In the genomic region with DNA sequence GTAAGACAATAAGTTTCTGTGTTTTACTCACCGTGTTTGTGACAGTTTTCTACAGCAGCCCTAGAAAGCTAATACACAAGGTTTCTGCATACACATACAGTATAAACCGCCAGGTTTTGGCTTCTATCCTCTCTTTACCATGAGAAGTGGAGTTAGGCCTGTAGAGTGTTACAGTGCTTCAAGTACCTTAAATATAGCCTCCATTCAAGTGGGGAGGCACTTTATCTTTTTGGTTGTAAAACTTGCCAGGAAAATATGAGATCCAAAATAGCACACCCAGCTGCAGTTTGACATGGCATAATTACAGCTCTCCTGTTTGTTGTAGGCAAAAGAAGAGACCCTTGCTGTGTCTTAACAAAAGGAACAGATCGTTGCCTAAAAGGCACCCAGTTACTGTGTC, we compare ENCODE assay signal across 20 cellular contexts.
"Had no signal": no experiment of that assay in that cellular context is flagged by ENCODE, and none has a peak within 500 bp of the region (broad histone marks: within the 10 kb centered on the region; RNA-seq: fewer than 3 reads in every experiment).

No MANE protein-coding gene starts in this region.

- H3K9me3 ChIP-seq: colonic mucosa, mucosa of descending colon, neutrophil, vagina had no signal

- ATAC-seq: activated CD8-positive, alpha-beta T cell treated with anti-CD3 and anti-CD28 coated beads for 36 hours; activated naive CD4-positive, alpha-beta T cell treated with anti-CD3 and anti-CD28 coated beads, Interleukin-2, amount 50 U/mL, for 72 hours; esophagus mucosa; left lung; mucosa of descending colon; naive thymus-derived CD4-positive, alpha-beta T cell had no signal

- H3K4me3 ChIP-seq: colonic mucosa, hepatocyte, left lung, mucosa of descending colon, transverse colon, vagina had no signal

- DNase-seq: activated CD4-positive, alpha-beta T cell treated with anti-CD3 and anti-CD28 coated beads for 4 hours; activated CD8-positive, alpha-beta T cell treated with anti-CD3 and anti-CD28 coated beads for 36 hours; activated effector memory CD4-positive, alpha-beta T cell treated with anti-CD3 and anti-CD28 coated beads, Interleukin-2, amount 50 U/mL, for 16 hours; activated T-cell treated with anti-CD3 and anti-CD28 coated beads, Interleukin-2, amount 50 U/mL, for 48 hours; central memory CD4-positive, alpha-beta T cell; colonic mucosa; left lung; mucosa of descending colon; naive thymus-derived CD4-positive, alpha-beta T cell; posterior cingulate gyrus; small intestine; stimulated activated CD4-positive, alpha-beta T cell treated with anti-CD3 and anti-CD28 coated beads, Interleukin-4, amount 100 ng/mL, for 24 hours; stimulated activated naive CD4-positive, alpha-beta T cell treated with Interleukin-2 at 50 U/mL for 16 hours; substantia nigra; transverse colon had no signal

- H3K27me3 ChIP-seq: colonic mucosa, hepatocyte, left lung, neutrophil, transverse colon, vagina had no signal

- H3K4me1 ChIP-seq: colonic mucosa, left lung, transverse colon, vagina had no signal

- H3K36me3 ChIP-seq: colonic mucosa, left lung, neutrophil, transverse colon, vagina had no signal

- H3K27ac ChIP-seq: colonic mucosa, hepatocyte, left lung, neutrophil, transverse colon, vagina had no signal
